ENCODE assay signal across 1 cellular context in genomic region chr11:108733479-108734116, GRCh38.
TF ChIP-seq lines count a peak whose summit lies in the region.

No MANE protein-coding gene starts in this region.

TF ChIP-seq in HepG2, 621 proteins besides CTCF, POLR2A, EP300 and RAD21 (continued from another document):
- TF ChIP-seq, protein P1, sequence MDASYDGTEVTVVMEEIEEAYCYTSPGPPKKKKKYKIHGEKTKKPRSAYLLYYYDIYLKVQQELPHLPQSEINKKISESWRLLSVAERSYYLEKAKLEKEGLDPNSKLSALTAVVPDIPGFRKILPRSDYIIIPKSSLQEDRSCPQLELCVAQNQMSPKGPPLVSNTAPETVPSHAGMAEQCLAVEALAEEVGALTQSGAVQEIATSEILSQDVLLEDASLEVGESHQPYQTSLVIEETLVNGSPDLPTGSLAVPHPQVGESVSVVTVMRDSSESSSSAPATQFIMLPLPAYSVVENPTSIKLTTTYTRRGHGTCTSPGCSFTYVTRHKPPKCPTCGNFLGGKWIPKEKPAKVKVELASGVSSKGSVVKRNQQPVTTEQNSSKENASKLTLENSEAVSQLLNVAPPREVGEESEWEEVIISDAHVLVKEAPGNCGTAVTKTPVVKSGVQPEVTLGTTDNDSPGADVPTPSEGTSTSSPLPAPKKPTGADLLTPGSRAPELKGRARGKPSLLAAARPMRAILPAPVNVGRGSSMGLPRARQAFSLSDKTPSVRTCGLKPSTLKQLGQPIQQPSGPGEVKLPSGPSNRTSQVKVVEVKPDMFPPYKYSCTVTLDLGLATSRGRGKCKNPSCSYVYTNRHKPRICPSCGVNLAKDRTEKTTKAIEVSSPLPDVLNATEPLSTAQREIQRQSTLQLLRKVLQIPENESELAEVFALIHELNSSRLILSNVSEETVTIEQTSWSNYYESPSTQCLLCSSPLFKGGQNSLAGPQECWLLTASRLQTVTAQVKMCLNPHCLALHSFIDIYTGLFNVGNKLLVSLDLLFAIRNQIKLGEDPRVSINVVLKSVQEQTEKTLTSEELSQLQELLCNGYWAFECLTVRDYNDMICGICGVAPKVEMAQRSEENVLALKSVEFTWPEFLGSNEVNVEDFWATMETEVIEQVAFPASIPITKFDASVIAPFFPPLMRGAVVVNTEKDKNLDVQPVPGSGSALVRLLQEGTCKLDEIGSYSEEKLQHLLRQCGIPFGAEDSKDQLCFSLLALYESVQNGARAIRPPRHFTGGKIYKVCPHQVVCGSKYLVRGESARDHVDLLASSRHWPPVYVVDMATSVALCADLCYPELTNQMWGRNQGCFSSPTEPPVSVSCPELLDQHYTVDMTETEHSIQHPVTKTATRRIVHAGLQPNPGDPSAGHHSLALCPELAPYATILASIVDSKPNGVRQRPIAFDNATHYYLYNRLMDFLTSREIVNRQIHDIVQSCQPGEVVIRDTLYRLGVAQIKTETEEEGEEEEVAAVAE (CRISPR knock-in tag; IDR thresholded peaks at IDR 0.05; ENCODE audit: borderline replicate concordance) = no peak
- no peak for TF ChIP-seq REST (IDR thresholded peaks at IDR 0.05; ENCODE audit: borderline replicate concordance in 1 of 2, low read depth in 1 of 2, low read length in 2 of 2)
- no peak for TF ChIP-seq ZNF800 (CRISPR knock-in tag; IDR thresholded peaks at IDR 0.05)
- TF ChIP-seq, protein P2, sequence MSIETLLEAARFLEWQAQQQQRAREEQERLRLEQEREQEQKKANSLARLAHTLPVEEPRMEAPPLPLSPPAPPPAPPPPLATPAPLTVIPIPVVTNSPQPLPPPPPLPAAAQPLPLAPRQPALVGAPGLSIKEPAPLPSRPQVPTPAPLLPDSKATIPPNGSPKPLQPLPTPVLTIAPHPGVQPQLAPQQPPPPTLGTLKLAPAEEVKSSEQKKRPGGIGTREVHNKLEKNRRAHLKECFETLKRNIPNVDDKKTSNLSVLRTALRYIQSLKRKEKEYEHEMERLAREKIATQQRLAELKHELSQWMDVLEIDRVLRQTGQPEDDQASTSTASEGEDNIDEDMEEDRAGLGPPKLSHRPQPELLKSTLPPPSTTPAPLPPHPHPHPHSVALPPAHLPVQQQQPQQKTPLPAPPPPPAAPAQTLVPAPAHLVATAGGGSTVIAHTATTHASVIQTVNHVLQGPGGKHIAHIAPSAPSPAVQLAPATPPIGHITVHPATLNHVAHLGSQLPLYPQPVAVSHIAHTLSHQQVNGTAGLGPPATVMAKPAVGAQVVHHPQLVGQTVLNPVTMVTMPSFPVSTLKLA (IDR thresholded peaks at IDR 0.05) = no peak
- TF ChIP-seq SNRNP70 (IDR thresholded peaks at IDR 0.05; ENCODE audit: low read depth, low read length) = no peak
- TF ChIP-seq, protein P3, sequence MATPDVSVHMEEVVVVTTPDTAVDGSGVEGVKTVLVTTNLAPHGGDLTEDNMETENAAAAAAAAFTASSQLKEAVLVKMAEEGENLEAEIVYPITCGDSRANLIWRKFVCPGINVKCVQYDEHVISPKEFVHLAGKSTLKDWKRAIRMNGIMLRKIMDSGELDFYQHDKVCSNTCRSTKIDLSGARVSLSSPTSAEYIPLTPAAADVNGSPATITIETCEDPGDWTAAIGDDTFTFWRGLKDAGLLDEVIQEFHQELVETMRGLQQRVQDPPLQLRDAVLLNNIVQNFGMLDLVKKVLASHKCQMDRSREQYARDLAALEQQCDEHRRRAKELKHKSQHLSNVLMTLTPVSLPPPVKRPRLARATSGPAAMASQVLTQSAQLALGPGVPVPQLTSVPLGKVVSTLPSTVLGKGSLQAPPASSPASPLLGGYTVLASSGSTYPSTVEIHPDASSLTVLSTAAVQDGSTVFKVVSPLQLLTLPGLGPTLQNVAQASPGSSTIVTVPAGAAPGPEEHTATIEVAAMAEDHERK (CRISPR knock-in tag; IDR thresholded peaks at IDR 0.05; ENCODE audit: low read depth) = no peak
- TF ChIP-seq KDM4B (CRISPR knock-in tag; IDR thresholded peaks at IDR 0.05) = no peak
- no peak for TF ChIP-seq GPN1 (CRISPR knock-in tag; IDR thresholded peaks at IDR 0.05; ENCODE audit: borderline replicate concordance)
- no peak for TF ChIP-seq ZNF207 (IDR thresholded peaks at IDR 0.05; ENCODE audit: borderline replicate concordance)
- no peak for TF ChIP-seq ZNF550 (CRISPR knock-in tag; IDR thresholded peaks at IDR 0.05; ENCODE audit: borderline replicate concordance)
- no peak for TF ChIP-seq ZNF225 (CRISPR knock-in tag; IDR thresholded peaks at IDR 0.05)
